Comparison of ENCODE assay signal across 20 cellular contexts in the genomic region with DNA sequence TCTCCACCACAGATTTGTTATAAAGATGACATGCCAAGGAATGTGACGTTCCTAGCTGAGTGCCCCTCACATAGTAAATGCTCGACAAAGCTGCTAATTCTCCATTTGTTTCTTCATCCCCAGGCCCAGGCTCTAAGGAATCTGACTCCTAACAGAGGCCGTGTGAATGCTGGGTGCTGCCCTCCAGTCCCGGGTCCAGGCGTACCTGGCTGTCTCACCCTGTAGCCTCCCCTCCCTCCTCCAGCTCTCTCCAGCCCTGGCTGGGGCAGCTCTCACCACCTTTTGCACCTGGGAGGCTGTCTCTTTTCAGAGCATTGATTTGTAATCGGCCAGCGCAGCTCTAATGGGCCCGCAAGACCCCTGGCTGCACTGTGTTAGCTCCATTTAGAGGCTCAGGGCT. TPM values are rescaled to one million over a fixed set of nuclear protein-coding genes. Genes with fewer than 3 reads are reported as not detected.
DNase-seq lines count a peak whose midpoint lies in the region; ATAC-seq, FAIRE-seq and TF ChIP-seq lines count a peak whose summit lies in the region.
"Had no signal": no experiment of that assay in that cellular context is flagged by ENCODE, and none has a peak within 500 bp of the region (broad histone marks: within the 10 kb centered on the region; RNA-seq: fewer than 3 reads in every experiment).

No MANE protein-coding gene starts in this region.

- H4K8ac ChIP-seq in H1 (ENCODE audit: extremely low read depth, insufficient read depth, low read length) = no peak overlapping the region

- TF ChIP-seq POLR2A in H1 (IDR thresholded peaks at IDR 0.05; ENCODE audit: control extremely low read depth in 1 of 2, low read depth in 2 of 2, low read length in 2 of 2) = no peak

- H3K9me3 ChIP-seq in H1 (ENCODE audit: insufficient read depth in 2 of 2, low read depth in 1 of 2, low read length in 1 of 2) = no peaks in the 10 kb centered on the region
- no peaks in the 10 kb centered on the region for H3K9me3 ChIP-seq in small intestine (ENCODE audit: control insufficient read depth, low read depth)

- no peaks in the 10 kb centered on the region for H3K79me2 ChIP-seq in H1 (ENCODE audit: control insufficient read depth in 1 of 2, insufficient read depth in 2 of 2, low read length in 2 of 2)

- no peak overlapping the region for H4K91ac ChIP-seq in H1 (replicated peaks; ENCODE audit: insufficient read length, low read length)

- H3K4me1 ChIP-seq in H1 (replicated peaks in 1 of 4; ENCODE audit: control insufficient read depth in 3 of 4, insufficient read depth in 4 of 4, low read length in 3 of 4) (no peaks in the 10 kb centered on the region; a peak in 2 of 7 replicates), small intestine (ENCODE audit: control insufficient read depth in 2 of 2, insufficient read depth in 1 of 2, low read depth in 1 of 2, low read length in 1 of 2) (no peaks in the 10 kb centered on the region)

- H3K27me3 Mint-ChIP-seq in nephron progenitor cell (ENCODE audit: low read depth, poor library complexity) (peaks cover 5% of the 10 kb centered on the region), progenitor cell of endocrine pancreas (peaks cover 22% of the 10 kb centered on the region)

- H4K20me1 ChIP-seq in H1 (replicated peaks in 1 of 2; ENCODE audit: control insufficient read depth in 1 of 2, insufficient read depth in 2 of 2, low read length in 2 of 2) = no peaks in the 10 kb centered on the region

- H3K36me3 Mint-ChIP-seq in nephron progenitor cell (ENCODE audit: low read depth) (no peaks in the 10 kb centered on the region), progenitor cell of endocrine pancreas (ENCODE audit: insufficient read depth) (no peaks in the 10 kb centered on the region)
- H3K36me3 Mint-ChIP-seq: CD4-positive, alpha-beta memory T cell had no signal

- POLR2A ChIA-PET in H1 (lab: Charles Lee; ENCODE audit: partially characterized antibody) = interaction anchor here (0.7 to 3.3 kb wide), 3 partner anchors 11 to 44 kb away, joined by 3 to 19 read pairs (median 5); partner anchors contain the start of gene KLHDC7A

- TF ChIP-seq RAD21 in H1 (IDR thresholded peaks at IDR 0.05 in 1 of 2, conservative IDR thresholded peaks at IDR 0.05 in 1 of 2; ENCODE audit: low read depth in 2 of 2, low read length in 2 of 2) = no peak

- no peak overlapping the region for H2BK20ac ChIP-seq in H1 (ENCODE audit: low read length)

- no peaks in the 10 kb centered on the region for H3K27me3 ChIP-seq in H1 (replicated peaks in 1 of 4; ENCODE audit: control insufficient read depth in 3 of 4, extremely low read depth in 1 of 4, insufficient read depth in 3 of 4, low read length in 3 of 4)
- H3K27me3 ChIP-seq in small intestine (ENCODE audit: control insufficient read depth in 2 of 2, insufficient read depth in 2 of 2, low read length in 2 of 2) = no peaks in the 10 kb centered on the region

- TF ChIP-seq CTCF in H1 (IDR thresholded peaks at IDR 0.05; ENCODE audit: control extremely low read depth in 1 of 3, insufficient read depth in 1 of 3, low read depth in 1 of 3, low read length in 3 of 3) (no peak), nephron progenitor cell (IDR thresholded peaks at IDR 0.05) (no peak), progenitor cell of endocrine pancreas (IDR thresholded peaks at IDR 0.05; ENCODE audit: unreplicated experiment) (no peak)

- FAIRE-seq in H1 (lab: Jason Lieb, UNC) (no peak), small intestine (lab: Jason Lieb, UNC) (no peak)
- FAIRE-seq: GM12891, GM18507 had no signal

- H3K27ac Mint-ChIP-seq in nephron progenitor cell (peak overlapping the region; percentile 57), progenitor cell of endocrine pancreas (peak overlapping the region; percentile 50)
- H3K27ac Mint-ChIP-seq: CD4-positive, alpha-beta memory T cell had no signal

- DNase-seq in H1 (ENCODE audit: low read depth in 1 of 2, low spot score in 2 of 2) (no peak), nephron progenitor cell (no peak), progenitor cell of endocrine pancreas (ENCODE audit: low spot score, unreplicated experiment) (no peak), small intestine (no peak), HK-2 (ENCODE audit: unreplicated experiment) (no peak)
- DNase-seq: C1 segment of cervical spinal cord; Calu3; CD4-positive, alpha-beta memory T cell; COR-L47; DMS53; DMS79 treated with DMSO at 0.1 percent for 48 hours; GF-D8; H9 had no signal

- CTCF ChIA-PET in H1 (lab: Charles Lee; ENCODE audit: partially characterized antibody) = interaction anchor here (0.7 to 4.8 kb wide), 21 partner anchors 10 to 234 kb away, joined by 3 to 26 read pairs (median 5); partner anchors contain the start of gene KLHDC7A

- WGBS in H1 (ENCODE audit: extremely low coverage in 1 of 2, insufficient coverage in 1 of 2, insufficient read length in 1 of 2, insufficient replicate concordance in 2 of 2, low coverage in 1 of 2, low lambda C conversion rate in 2 of 2, missing lambda C conversion rate in 1 of 2), 2 experiments = 80% methylated on average over 8 of the region's 8 CpGs; no CpG with 5 or more reads in 1 of the 2 experiments
- 68 to 72% (median 72%) methylated on average over 8 of the region's 8 CpGs for WGBS in small intestine, 3 donors

- no peak overlapping the region for H3K4ac ChIP-seq in H1 (replicated peaks; ENCODE audit: insufficient read length, low read depth, low read length)

- no peak overlapping the region for H4K5ac ChIP-seq in H1 (ENCODE audit: insufficient read length, low read depth, low read length)

- H2BK15ac ChIP-seq in H1 (ENCODE audit: low read length) = peak overlapping the region; percentile 53; the same call in 1 of the 2 replicates

- H3K4me3 ChIP-seq in H1 (ENCODE audit: extremely low read depth in 1 of 4, insufficient read depth in 2 of 4, low read depth in 3 of 4, low read length in 4 of 4) = no peak overlapping the region
- no peak overlapping the region for H3K4me3 ChIP-seq in small intestine (ENCODE audit: low read depth in 1 of 2, low read length in 2 of 2)

- H3K27ac ChIP-seq in H1 (ENCODE audit: low read depth, low read length) (no peak overlapping the region), small intestine (ENCODE audit: low read depth in 1 of 2, low read length in 1 of 2) (no peak overlapping the region)

- no peak overlapping the region for H3K23ac ChIP-seq in H1 (ENCODE audit: insufficient read length)

- peak in 1 of 2 experiments; percentile 77; a peak in 1 of 3 replicates for TF ChIP-seq EP300 in H1 (IDR thresholded peaks at IDR 0.05; ENCODE audit: borderline replicate concordance in 1 of 2, low read depth in 2 of 2, low read length in 2 of 2)

- H3K4me2 ChIP-seq in H1 (ENCODE audit: insufficient read depth in 1 of 2, low read depth in 2 of 2, low read length in 2 of 2) = no peak overlapping the region

- H3K9me3 Mint-ChIP-seq in nephron progenitor cell (no peaks in the 10 kb centered on the region), progenitor cell of endocrine pancreas (ENCODE audit: low read depth) (peaks cover 3% of the 10 kb centered on the region)

- no peak overlapping the region for H2BK120ac ChIP-seq in H1 (replicated peaks; ENCODE audit: low read depth, low read length)

- no peak overlapping the region for H2AK5ac ChIP-seq in H1 (ENCODE audit: low read depth, low read length)

- H3K4me3 Mint-ChIP-seq in nephron progenitor cell (no peak overlapping the region), progenitor cell of endocrine pancreas (ENCODE audit: low read depth) (no peak overlapping the region)
- H3K4me3 Mint-ChIP-seq: CD4-positive, alpha-beta memory T cell; H9 had no signal

- H2BK12ac ChIP-seq in H1 (ENCODE audit: low read depth, low read length) = peak overlapping the region; percentile 77; the same call in 1 of the 2 replicates

- H3K23me2 ChIP-seq in H1 (ENCODE audit: low read depth, low read length) = no peaks in the 10 kb centered on the region

- no peak overlapping the region for H3K14ac ChIP-seq in H1 (ENCODE audit: insufficient read length)

- H3K9ac ChIP-seq in H1 (replicated peaks in 1 of 4; ENCODE audit: extremely low read depth in 1 of 4, low read depth in 3 of 4, low read length in 3 of 4) = no peak overlapping the region

- no peak overlapping the region for H3K56ac ChIP-seq in H1 (replicated peaks; ENCODE audit: insufficient read length, low read depth, low read length)

- no peak overlapping the region for H3K18ac ChIP-seq in H1 (ENCODE audit: extremely low read depth, low read length)

- H3K36me3 ChIP-seq in H1 (ENCODE audit: control insufficient read depth in 2 of 4, insufficient read depth in 4 of 4, low read length in 3 of 4) (no peaks in the 10 kb centered on the region), small intestine (ENCODE audit: control insufficient read depth in 2 of 2, insufficient read depth in 2 of 2, low read length in 2 of 2) (no peaks in the 10 kb centered on the region)

- ATAC-seq in GM21619 (IDR thresholded peaks at IDR 0.05; ENCODE audit: unreplicated experiment) = no peak
- ATAC-seq: HCT116 had no signal

- H3K79me1 ChIP-seq in H1 (ENCODE audit: low read depth, low read length) = no peaks in the 10 kb centered on the region

- H2AFZ ChIP-seq in H1 (ENCODE audit: low read length) = no peak overlapping the region

- H2BK5ac ChIP-seq in H1 (ENCODE audit: low read depth, low read length) = peak overlapping the region; percentile 49; the same call in 1 of the 2 replicates

- peaks cover 34% of the 10 kb centered on the region for H3K4me1 Mint-ChIP-seq in nephron progenitor cell
- peaks cover 8% of the 10 kb centered on the region for H3K4me1 Mint-ChIP-seq in progenitor cell of endocrine pancreas (ENCODE audit: low read depth)
- H3K4me1 Mint-ChIP-seq: CD4-positive, alpha-beta memory T cell had no signal

TF ChIP-seq in H1, 55 proteins besides CTCF, POLR2A, EP300 and RAD21 (continues in another document):
- TF ChIP-seq JUN (IDR thresholded peaks at IDR 0.05; ENCODE audit: low read depth, low read length) = no peak
- TF ChIP-seq CHD2 (IDR thresholded peaks at IDR 0.05; ENCODE audit: low read length) = no peak
- no peak for TF ChIP-seq POLR2AphosphoS5 (IDR thresholded peaks at IDR 0.05; ENCODE audit: low read depth, low read length)
- no peak for TF ChIP-seq SP1 (IDR thresholded peaks at IDR 0.05; ENCODE audit: low read depth, low read length)
- no peak for TF ChIP-seq EGR1 (IDR thresholded peaks at IDR 0.05; ENCODE audit: borderline replicate concordance, low read depth, low read length)
- TF ChIP-seq HDAC2 (IDR thresholded peaks at IDR 0.05; ENCODE audit: borderline replicate concordance in 1 of 2, low read depth in 2 of 2, low read length in 2 of 2) = no peak

RNA-seq across cellular contexts. Expression of gene KLHDC7A, which starts 11.2 kb away (rescaled TPM):
- total RNA-seq in H1 (2021; fragmentation: NEBNext Ultra II Directional; extraction: Animal tissue kit (Norgen Biotek cat#: 25700)) = 18.9 and 19.1 TPM in 2 replicates
- 3.9 and 8.5 TPM in 2 replicates for polyA plus RNA-seq in H1 (2011; rRNA removed)
- polyA plus RNA-seq in H1 (2011; cell fraction: cytosol; rRNA removed) = 6.8 TPM
- 15.3 TPM for polyA plus RNA-seq in H1 (2011; cell fraction: nucleus; rRNA removed)
- 7.8 to 11.5 TPM (median 10.0 TPM) in 4 replicates for polyA plus RNA-seq in H1 (2012, experiment 1 of 2)
- polyA plus RNA-seq in H1 (2012, experiment 2 of 2) = 8.7 TPM
- polyA plus RNA-seq in H1 (2013, experiment 1 of 2) = 17.9 TPM
- polyA plus RNA-seq in H1 (2013, experiment 2 of 2) = 18.2 TPM
- polyA minus RNA-seq in H1 (2011; rRNA and poly(A)+ RNA removed) = 9.1 and 9.2 TPM in 2 replicates
- 11.3 TPM for polyA minus RNA-seq in H1 (2011; cell fraction: cytosol; rRNA and poly(A)+ RNA removed)
- polyA minus RNA-seq in H1 (2011; cell fraction: nucleus; rRNA and poly(A)+ RNA removed) = 21.2 TPM
- total RNA-seq in progenitor cell of endocrine pancreas = 0.96 and 1.6 TPM in 2 replicates
- under 1 TPM; 0.19 to 0.27 (median 0.22) TPM for polyA plus RNA-seq in small intestine
- total RNA-seq: A673; CD4-positive, alpha-beta memory T cell; Daoy had no signal
- polyA plus RNA-seq: BJ; CD4-positive, alpha-beta memory T cell had no signal
